Comparison of ENCODE assay signal across 10 cellular contexts in genomic region chr17:38585056-38585804, GRCh38. TPM values are rescaled to one million over a fixed set of nuclear protein-coding genes. Genes with fewer than 3 reads are reported as not detected.
A peak's percentile ranks its signal among the peaks of the same experiment; 100 is the strongest.
DNase-seq lines count a peak whose midpoint lies in the region; ATAC-seq and TF ChIP-seq lines count a peak whose summit lies in the region.
"Had no signal": no experiment of that assay in that cellular context is flagged by ENCODE, and none has a peak within 500 bp of the region (broad histone marks: within the 10 kb centered on the region; RNA-seq: fewer than 3 reads in every experiment).

No MANE protein-coding gene starts in this region.

- no peaks in the 10 kb centered on the region for H3K9me3 ChIP-seq in BLaER1 treated with 17β-estradiol and CSF1 and Interleukin-3, amounts not matched to agents 10 nM and 100 nM (replicated peaks in 1 of 11)
- H3K9me3 ChIP-seq in OCI-LY3 (ENCODE audit: insufficient read depth, low read length) (no peaks in the 10 kb centered on the region), gastrocnemius medialis (no peaks in the 10 kb centered on the region)

- no peak for TF ChIP-seq POLR2A in gastrocnemius medialis (IDR thresholded peaks at IDR 0.05)

- no peak for TF ChIP-seq CTCF in OCI-LY3 (IDR thresholded peaks at IDR 0.05; ENCODE audit: low read depth, low read length)
- no peak for TF ChIP-seq CTCF in gastrocnemius medialis (IDR thresholded peaks at IDR 0.05 in 4 of 5, conservative IDR thresholded peaks at IDR 0.05 in 1 of 5)

- H2AFZ ChIP-seq in OCI-LY3 (ENCODE audit: low read depth, low read length): no peak overlapping the region

- DNase-seq in H4 (ENCODE audit: low spot score) (peak; percentile 38), iPS-NIHi11 (ENCODE audit: low spot score) (peak; percentile 63), gastrocnemius medialis (no peak), UCSD-AML1 (lab: John Stamatoyannopoulos, UW; ENCODE audit: unreplicated experiment) (no peak)
- DNase-seq in activated CD4-positive, alpha-beta T cell treated with anti-CD3 and anti-CD28 coated beads for 1 hour: no peak

- H3K4me3 ChIP-seq in BLaER1 treated with 17β-estradiol and CSF1 and Interleukin-3, amounts not matched to agents 10 nM and 100 nM: no peak overlapping the region
- H3K4me3 ChIP-seq in OCI-LY3 (ENCODE audit: low read length) (no peak overlapping the region; the same call in 1 of the 2 replicates), gastrocnemius medialis (no peak overlapping the region)

- peaks cover 5 to 93% (median 11%) of the 10 kb centered on the region in 11 experiments; a peak in 21 of 22 replicates for H3K27me3 ChIP-seq in BLaER1 treated with 17β-estradiol and CSF1 and Interleukin-3, amounts not matched to agents 10 nM and 100 nM
- peaks cover 12% of the 10 kb centered on the region for H3K27me3 ChIP-seq in OCI-LY3 (ENCODE audit: low read depth, low read length)
- peaks cover 3 to 13% (median 5%) of the 10 kb centered on the region in 3 donors for H3K27me3 ChIP-seq in gastrocnemius medialis

- ATAC-seq in gastrocnemius medialis: no peak
- ATAC-seq in HG02571 (IDR thresholded peaks at IDR 0.05; ENCODE audit: unreplicated experiment): no peak

- no peaks in the 10 kb centered on the region for H3K36me3 ChIP-seq in BLaER1 treated with 17β-estradiol and CSF1 and Interleukin-3, amounts not matched to agents 10 nM and 100 nM
- H3K36me3 ChIP-seq in OCI-LY3 (replicated peaks; ENCODE audit: low read depth, low read length): no peaks in the 10 kb centered on the region
- no peaks in the 10 kb centered on the region for H3K36me3 ChIP-seq in gastrocnemius medialis

- H3K27ac ChIP-seq in BLaER1 treated with 17β-estradiol and CSF1 and Interleukin-3, amounts not matched to agents 10 nM and 100 nM: 0 out of 22 replicates have a peak overlapping the region, but pooled peaks of 1 of the 11 experiments have one; percentile 13
- H3K27ac ChIP-seq in OCI-LY3 (ENCODE audit: low read length) (no peak overlapping the region), gastrocnemius medialis (no peak overlapping the region)

- intact Hi-C loops in gastrocnemius medialis (cut with DNase I; ENCODE audit: low total_unique reads): no loop called here

- in situ Hi-C loops in gastrocnemius medialis (cut with MboI; ENCODE audit: low sequenced_read_pairs in 4 of 4): no loop called here

- peak overlapping the region; percentile 27 to 97 (median 91); a peak in 21 of 22 replicates for H3K4me2 ChIP-seq in BLaER1 treated with 17β-estradiol and CSF1 and Interleukin-3, amounts not matched to agents 10 nM and 100 nM
- peak overlapping the region; percentile 88 for H3K4me2 ChIP-seq in OCI-LY3 (ENCODE audit: low read length)

- H3K9ac ChIP-seq in BLaER1 treated with 17β-estradiol and CSF1 and Interleukin-3, amounts not matched to agents 10 nM and 100 nM: peak overlapping the region in 5 of 11 experiments; percentile 6 to 48 (median 15); a peak in 6 of 22 replicates
- peak overlapping the region; percentile 23; the same call in 1 of the 2 replicates for H3K9ac ChIP-seq in OCI-LY3 (ENCODE audit: low read length)

- peaks cover 0 to 88% (median 17%) of the 10 kb centered on the region in 11 experiments; a peak in 17 of 22 replicates for H4K20me1 ChIP-seq in BLaER1 treated with 17β-estradiol and CSF1 and Interleukin-3, amounts not matched to agents 10 nM and 100 nM
- no peaks in the 10 kb centered on the region for H4K20me1 ChIP-seq in OCI-LY3 (ENCODE audit: insufficient read depth, low read length)

- no peaks in the 10 kb centered on the region for H3K79me2 ChIP-seq in OCI-LY3 (ENCODE audit: low read length)

- H3K4me1 ChIP-seq in BLaER1 treated with 17β-estradiol and CSF1 and Interleukin-3, amounts not matched to agents 10 nM and 100 nM: peaks cover 53 to 68% (median 64%) of the 10 kb centered on the region in 10 experiments
- H3K4me1 ChIP-seq in OCI-LY3 (ENCODE audit: low read length) (peaks cover 49% of the 10 kb centered on the region), gastrocnemius medialis (no peaks in the 10 kb centered on the region)

RNA-seq across cellular contexts. Expression of gene SRCIN1, which starts 20.5 kb away (rescaled TPM):
- total RNA-seq in H4 (2014; rRNA removed; shearing (Covaris generic)): 0.12 TPM in 1 of 2 replicates, not detected in the other
- total RNA-seq in gastrocnemius medialis: under 1 TPM in 1 of 4 donors, not detected in 3; 0.24 TPM
- total RNA-seq: glomerular endothelial cell, LHCN-M2 had no signal

Comparison
In these comparisons a context has a peak if more than half of its experiments do, and no peak if none do; other contexts are left out.
1. DNase-seq: peak in H4 (single experiment) and iPS-NIHi11 (single experiment); none in gastrocnemius medialis (0 of 2), activated CD4-positive, alpha-beta T cell treated with anti-CD3 and anti-CD28 coated beads for 1 hour (single experiment) and UCSD-AML1 (single experiment).